ENCODE assay signal across 19 cellular contexts in the genomic region with DNA sequence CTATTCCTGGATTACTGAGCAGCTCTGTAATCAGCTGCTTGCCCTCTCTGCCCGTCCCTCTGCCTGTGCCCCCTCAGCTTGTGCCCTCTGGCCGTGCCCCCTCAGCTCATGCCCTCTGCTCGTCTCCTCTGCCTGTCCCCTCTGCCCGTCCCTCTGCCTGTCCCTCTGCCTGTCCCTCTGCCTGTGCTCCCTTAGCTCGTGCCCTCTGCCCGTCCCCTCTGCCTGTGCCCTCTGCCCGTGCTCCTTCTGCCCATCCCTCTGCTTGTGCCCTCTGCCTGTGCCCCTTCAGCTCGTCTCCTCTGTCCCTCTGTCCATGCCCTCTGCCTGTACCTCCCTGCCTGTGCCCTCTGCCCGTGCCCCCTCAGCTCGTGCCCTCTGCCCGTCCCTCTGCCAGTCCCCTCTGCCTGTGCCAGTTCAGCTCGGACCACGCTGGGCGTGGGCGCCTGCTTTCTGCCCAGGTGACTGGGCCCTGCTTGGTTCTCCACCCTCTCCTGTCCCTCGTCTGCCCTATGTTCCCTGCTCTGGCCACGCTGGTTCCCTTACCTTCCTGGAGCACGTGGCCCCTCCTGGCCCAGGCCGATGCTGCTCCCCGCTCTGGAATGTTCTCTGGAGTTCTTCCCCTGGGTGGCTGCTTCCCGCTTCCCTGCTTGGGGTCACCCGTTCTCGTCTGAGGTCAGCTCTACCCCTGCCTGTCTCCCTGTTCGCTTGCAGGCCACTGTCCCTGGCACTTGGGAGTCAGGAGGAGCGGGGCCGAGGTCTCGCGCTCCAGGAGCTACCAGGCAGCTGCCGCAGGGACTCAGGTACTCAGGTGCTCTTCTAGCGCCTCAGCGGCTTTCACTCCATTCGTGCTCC.
DNase-seq lines count a peak whose midpoint lies in the region; ATAC-seq and TF ChIP-seq lines count a peak whose summit lies in the region.
"Had no signal": no experiment of that assay in that cellular context is flagged by ENCODE, and none has a peak within 500 bp of the region (broad histone marks: within the 10 kb centered on the region; RNA-seq: fewer than 3 reads in every experiment).

No MANE protein-coding gene starts in this region.

- peak overlapping the region in 3 of 5 experiments; percentile 13 to 79 (median 26) for H3K27ac Mint-ChIP-seq in brain
- H3K27ac Mint-ChIP-seq: activated CD4-positive, alpha-beta memory T cell treated with anti-CD3 and anti-CD28 coated beads, Interleukin-2, amount 10 ng/mL, durations not matched to agents 7 days and 5 days had no signal

- TF ChIP-seq CTCF in brain (conservative IDR thresholded peaks at IDR 0.05), result no peak

- no peak overlapping the region for H3K4me3 Mint-ChIP-seq in brain
- H3K4me3 Mint-ChIP-seq: activated CD4-positive, alpha-beta memory T cell treated with anti-CD3 and anti-CD28 coated beads, Interleukin-2, amount 10 ng/mL, durations not matched to agents 7 days and 5 days; HFFc6 had no signal

- H3K9me3 Mint-ChIP-seq in brain, result no peaks in the 10 kb centered on the region
- H3K9me3 Mint-ChIP-seq: activated CD4-positive, alpha-beta memory T cell treated with anti-CD3 and anti-CD28 coated beads, Interleukin-2, amount 10 ng/mL, durations not matched to agents 7 days and 5 days; HFFc6 had no signal

- DNase-seq in cardiac septum (ENCODE audit: low spot score), result peak; percentile 70
- DNase-seq in left cardiac atrium, result no peak
- peak; percentile 81 for DNase-seq in mesenteric fat pad (ENCODE audit: low spot score)
- DNase-seq in ecto neural progenitor cell (ENCODE audit: low spot score), result no peak
- no peak for DNase-seq in OCI-M1 (lab: John Stamatoyannopoulos, UW)
- DNase-seq: activated CD4-positive, alpha-beta memory T cell treated with anti-CD3 and anti-CD28 coated beads, Interleukin-2, amount 10 ng/mL, durations not matched to agents 7 days and 5 days; erythroblast; foreskin melanocyte; HFFc6; hippocampal formation; KBM-7; NCI-H2227 treated with DMSO at 0.1 percent for 48 hours; SJCRH30; stimulated activated CD8-positive, alpha-beta memory T cell treated with anti-CD3 and anti-CD28 coated beads, Interleukin-4, amount 100 ng/mL, for 48 hours; T-helper 2 cell; WERI-Rb-1 had no signal

- peaks cover 12% of the 10 kb centered on the region for H3K4me1 Mint-ChIP-seq in brain
- H3K4me1 Mint-ChIP-seq: activated CD4-positive, alpha-beta memory T cell treated with anti-CD3 and anti-CD28 coated beads, Interleukin-2, amount 10 ng/mL, durations not matched to agents 7 days and 5 days had no signal

- intact Hi-C loops in cardiac septum (cut with DNase I) (no loop called here), left cardiac atrium (cut with DNase I) (no loop called here)

- no peaks in the 10 kb centered on the region for H3K27me3 Mint-ChIP-seq in brain
- H3K27me3 Mint-ChIP-seq: activated CD4-positive, alpha-beta memory T cell treated with anti-CD3 and anti-CD28 coated beads, Interleukin-2, amount 10 ng/mL, durations not matched to agents 7 days and 5 days had no signal

- ATAC-seq in left cardiac atrium, result no peak
- ATAC-seq in HG02759 (IDR thresholded peaks at IDR 0.05; ENCODE audit: unreplicated experiment), result no peak
- no peak for ATAC-seq in GM21723 (IDR thresholded peaks at IDR 0.05; ENCODE audit: unreplicated experiment)

- peaks cover 48% of the 10 kb centered on the region for H3K36me3 Mint-ChIP-seq in brain

Comparison
In these comparisons a context has a peak if more than half of its experiments do, and no peak if none do; other contexts are left out.
1. DNase-seq: peak in cardiac septum (single experiment) and mesenteric fat pad (single experiment); none in left cardiac atrium (single experiment), ecto neural progenitor cell (single experiment) and OCI-M1 (single experiment).